ENCODE assay signal across 24 cellular contexts in genomic region chr4:39750216-39750615, GRCh38.
"Had no signal": no experiment of that assay in that cellular context is flagged by ENCODE, and none has a peak within 500 bp of the region (broad histone marks: within the 10 kb centered on the region; RNA-seq: fewer than 3 reads in every experiment).

No MANE protein-coding gene starts in this region.

- H3K9me3 ChIP-seq: esophagus muscularis mucosa, gastrocnemius medialis, heart left ventricle, left ventricle myocardium inferior, lower lobe of right lung had no signal

- H3K27ac ChIP-seq: coronary artery, esophagus muscularis mucosa, gastrocnemius medialis, heart left ventricle, hepatocyte, left ventricle myocardium inferior, lower lobe of right lung had no signal

- H2AFZ ChIP-seq: hepatocyte had no signal

- FAIRE-seq: colon, endometrium, kidney had no signal

- H3K27me3 ChIP-seq: esophagus muscularis mucosa, gastrocnemius medialis, heart left ventricle, hepatocyte had no signal

- H3K4me3 ChIP-seq: coronary artery, esophagus muscularis mucosa, gastrocnemius medialis, heart left ventricle, hepatocyte, left ventricle myocardium inferior, lower lobe of right lung had no signal

- H3K4me2 ChIP-seq: hepatocyte had no signal

- ATAC-seq: effector memory CD8-positive, alpha-beta T cell; gastrocnemius medialis; heart left ventricle; left colon; left lobe of liver; lower lobe of right lung had no signal

- DNase-seq: effector CD8-positive, alpha-beta T cell; effector memory CD8-positive, alpha-beta T cell; endodermal cell; foreskin fibroblast; foreskin melanocyte; gastrocnemius medialis; heart left ventricle; hypothalamus; immature natural killer cell; islet precursor cell; kidney; kidney glomerular epithelial cell; left colon; left ventricle myocardium inferior; lower lobe of right lung; mammary epithelial cell; mesendoderm; midbrain had no signal
